ENCODE assay signal across 10 cellular contexts in genomic region chr3:197031315-197032285, GRCh38. TPM values are rescaled to one million over a fixed set of nuclear protein-coding genes. Genes with fewer than 3 reads are reported as not detected.
DNase-seq lines count a peak whose midpoint lies in the region; ATAC-seq lines count a peak whose summit lies in the region.
"Had no signal": no experiment of that assay in that cellular context is flagged by ENCODE, and none has a peak within 500 bp of the region (broad histone marks: within the 10 kb centered on the region; RNA-seq: fewer than 3 reads in every experiment).

No MANE protein-coding gene starts in this region.

- no peaks in the 10 kb centered on the region for H3K36me3 Mint-ChIP-seq in activated T-helper 17 cell treated with anti-CD3 and anti-CD28 coated beads, Interleukin-2, amount 50 U/mL, for 72 hours (ENCODE audit: low read depth)
- H3K36me3 Mint-ChIP-seq in stimulated activated memory B cell treated with anti-CD40 and anti-IgM and Interleukin-4, amounts not matched to agents 10 μg/mL and 1 μg/mL and 100 μg/mL, for 72 hours, result peaks cover 7% of the 10 kb centered on the region

- WGBS in right cardiac atrium, result 21% methylated on average over 12 of the region's 12 CpGs

- H3K9me3 ChIP-seq in right cardiac atrium (ENCODE audit: control insufficient read depth, low read length), result no peaks in the 10 kb centered on the region

- no peak overlapping the region for H3K27ac Mint-ChIP-seq in activated T-helper 17 cell treated with anti-CD3 and anti-CD28 coated beads, Interleukin-2, amount 50 U/mL, for 72 hours
- peak overlapping the region; percentile 34 for H3K27ac Mint-ChIP-seq in stimulated activated memory B cell treated with anti-CD40 and anti-IgM and Interleukin-4, amounts not matched to agents 10 μg/mL and 1 μg/mL and 100 μg/mL, for 72 hours

- DNase-seq in activated CD4-positive, CD25-positive, alpha-beta regulatory T cell (lab: John Stamatoyannopoulos, UW), result no peak
- DNase-seq in right cardiac atrium (peak; percentile 76 to 83 (median 83)), DMS 273 treated with DMSO at 0.1 percent for 48 hours (lab: John Stamatoyannopoulos, UW) (no peak)

- no peaks in the 10 kb centered on the region for H3K27me3 Mint-ChIP-seq in activated T-helper 17 cell treated with anti-CD3 and anti-CD28 coated beads, Interleukin-2, amount 50 U/mL, for 72 hours
- H3K27me3 Mint-ChIP-seq in stimulated activated memory B cell treated with anti-CD40 and anti-IgM and Interleukin-4, amounts not matched to agents 10 μg/mL and 1 μg/mL and 100 μg/mL, for 72 hours, result peaks cover 72% of the 10 kb centered on the region

- ATAC-seq in activated CD4-positive, CD25-positive, alpha-beta regulatory T cell treated with anti-CD3 and anti-CD28 coated beads, Interleukin-2, amount 50 U/mL, for 24 hours, result peak; percentile 23 to 41
- ATAC-seq in activated T-helper 17 cell treated with anti-CD3 and anti-CD28 coated beads, Interleukin-2, amount 50 U/mL, for 72 hours (replicated peaks), result peak; percentile 69
- peak; percentile 90 to 93 for ATAC-seq in right cardiac atrium
- peak; percentile 29 for ATAC-seq in stimulated activated memory B cell treated with anti-CD40 and anti-IgM and Interleukin-4, amounts not matched to agents 10 μg/mL and 1 μg/mL and 100 μg/mL, for 72 hours
- ATAC-seq in HG03378 (IDR thresholded peaks at IDR 0.05; ENCODE audit: unreplicated experiment), result no peak
- no peak for ATAC-seq in GM19463 (IDR thresholded peaks at IDR 0.05; ENCODE audit: unreplicated experiment)

- H3K27me3 ChIP-seq in right cardiac atrium (ENCODE audit: control insufficient read depth, insufficient read depth), result no peaks in the 10 kb centered on the region

- intact Hi-C loops in right cardiac atrium (cut with DNase I), result no loop called here

- H3K4me3 Mint-ChIP-seq in activated T-helper 17 cell treated with anti-CD3 and anti-CD28 coated beads, Interleukin-2, amount 50 U/mL, for 72 hours, result peak overlapping the region; percentile 23
- H3K4me3 Mint-ChIP-seq in stimulated activated memory B cell treated with anti-CD40 and anti-IgM and Interleukin-4, amounts not matched to agents 10 μg/mL and 1 μg/mL and 100 μg/mL, for 72 hours, result no peak overlapping the region

- peak overlapping the region; percentile 79 for H3K27ac ChIP-seq in right cardiac atrium (ENCODE audit: low read length)
- H3K27ac ChIP-seq: 22Rv1, VCaP had no signal

- no peaks in the 10 kb centered on the region for H3K9me3 Mint-ChIP-seq in activated T-helper 17 cell treated with anti-CD3 and anti-CD28 coated beads, Interleukin-2, amount 50 U/mL, for 72 hours
- no peaks in the 10 kb centered on the region for H3K9me3 Mint-ChIP-seq in stimulated activated memory B cell treated with anti-CD40 and anti-IgM and Interleukin-4, amounts not matched to agents 10 μg/mL and 1 μg/mL and 100 μg/mL, for 72 hours

- peaks cover 5% of the 10 kb centered on the region for H3K4me1 ChIP-seq in right cardiac atrium (ENCODE audit: control insufficient read depth, insufficient read depth, low read length)

- H3K4me3 ChIP-seq in right cardiac atrium (ENCODE audit: low read length), result no peak overlapping the region

- peaks cover 5% of the 10 kb centered on the region for H3K4me1 Mint-ChIP-seq in activated T-helper 17 cell treated with anti-CD3 and anti-CD28 coated beads, Interleukin-2, amount 50 U/mL, for 72 hours
- H3K4me1 Mint-ChIP-seq in stimulated activated memory B cell treated with anti-CD40 and anti-IgM and Interleukin-4, amounts not matched to agents 10 μg/mL and 1 μg/mL and 100 μg/mL, for 72 hours, result peaks cover 24% of the 10 kb centered on the region

RNA-seq across cellular contexts. Expression of gene MELTF, which starts 2.0 kb away (rescaled TPM):
- 1 to 10 TPM; 6.0 to 9.7 TPM for total RNA-seq in activated T-helper 17 cell treated with anti-CD3 and anti-CD28 coated beads, Interleukin-2, amount 50 U/mL, for 72 hours
- total RNA-seq in right cardiac atrium, result 1 to 10 TPM; 1.2 to 6.5 (median 2.9) TPM
- polyA plus RNA-seq in right cardiac atrium, result 2.4 TPM

Comparison
In these comparisons a context has a peak if more than half of its experiments do, and no peak if none do; other contexts are left out.
1. ATAC-seq: peak in activated CD4-positive, CD25-positive, alpha-beta regulatory T cell treated with anti-CD3 and anti-CD28 coated beads, Interleukin-2, amount 50 U/mL, for 24 hours (2 of 2), activated T-helper 17 cell treated with anti-CD3 and anti-CD28 coated beads, Interleukin-2, amount 50 U/mL, for 72 hours (single experiment), right cardiac atrium (2 of 2) and stimulated activated memory B cell treated with anti-CD40 and anti-IgM and Interleukin-4, amounts not matched to agents 10 μg/mL and 1 μg/mL and 100 μg/mL, for 72 hours (single experiment); none in HG03378 (single experiment) and GM19463 (single experiment).
2. DNase-seq: peak in right cardiac atrium (3 of 3); none in activated CD4-positive, CD25-positive, alpha-beta regulatory T cell (0 of 4) and DMS 273 treated with DMSO at 0.1 percent for 48 hours (single experiment).